In the genomic region with DNA sequence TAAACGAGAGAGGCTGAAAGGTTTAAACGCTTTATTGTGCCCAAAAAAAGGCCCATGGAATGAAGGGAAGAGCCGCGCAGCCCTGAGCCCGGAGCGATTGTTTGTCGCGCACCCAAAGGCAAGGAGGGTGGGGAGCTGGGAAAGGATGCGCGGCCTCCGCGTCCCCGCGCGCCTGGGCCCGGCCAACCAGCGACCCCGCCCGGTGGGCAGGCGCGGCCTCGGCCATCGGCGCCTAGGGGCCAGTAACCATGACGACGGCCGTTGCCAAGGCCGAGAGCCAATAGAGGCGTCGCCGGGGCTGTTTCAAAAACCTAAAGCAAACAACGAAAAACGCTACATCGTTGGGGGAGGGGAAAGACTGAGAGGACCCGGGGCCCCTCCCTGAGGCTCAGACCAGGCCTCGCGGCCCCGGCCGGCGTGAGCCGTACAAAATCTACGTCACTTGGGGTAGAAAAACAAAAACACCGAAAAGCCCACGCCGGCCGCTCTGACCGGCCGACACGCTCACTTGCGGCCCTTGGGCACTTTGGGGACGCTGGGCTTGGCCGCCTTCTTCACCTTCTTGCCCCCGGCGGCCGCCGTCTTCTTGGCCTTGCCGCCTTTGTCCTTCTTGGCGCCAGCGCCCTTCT, we compare ENCODE assay signal across 8 cellular contexts. TPM values are rescaled to one million over a fixed set of nuclear protein-coding genes. Genes with fewer than 3 reads are reported as not detected.
A peak's percentile ranks its signal among the peaks of the same experiment; 100 is the strongest.
DNase-seq lines count a peak whose midpoint lies in the region; ATAC-seq and TF ChIP-seq lines count a peak whose summit lies in the region.

No MANE protein-coding gene starts in this region.

- no peaks in the 10 kb centered on the region for H3K36me3 ChIP-seq in endocrine pancreas (ENCODE audit: control insufficient read depth, insufficient read depth, low read length)
- H3K36me3 ChIP-seq in lung (ENCODE audit: control insufficient read depth in 2 of 2, insufficient read depth in 2 of 2, low read length in 2 of 2), result no peaks in the 10 kb centered on the region

- H3K27me3 ChIP-seq in HL-60 (ENCODE audit: insufficient read depth, poor library complexity, severe bottlenecking) (no peaks in the 10 kb centered on the region), endocrine pancreas (ENCODE audit: control insufficient read depth, insufficient read depth, low read length) (no peaks in the 10 kb centered on the region), lung (ENCODE audit: control insufficient read depth, insufficient read depth) (no peaks in the 10 kb centered on the region)

- TF ChIP-seq CTCF in HL-60 (IDR thresholded peaks at IDR 0.05; ENCODE audit: insufficient read depth, low read length), result no peak
- TF ChIP-seq CTCF in lung (IDR thresholded peaks at IDR 0.05; ENCODE audit: control extremely low read depth, extremely low read depth), result peak; percentile 9

- H3K4me3 ChIP-seq in HL-60 (replicated peaks; ENCODE audit: insufficient read depth, low read length) (peak overlapping the region; percentile 75), endocrine pancreas (ENCODE audit: control insufficient read depth, insufficient read depth, low read length) (no peak overlapping the region), lung (peak overlapping the region; percentile 84)

- H3K4me1 ChIP-seq in endocrine pancreas (ENCODE audit: control insufficient read depth, insufficient read depth, low read length) (no peaks in the 10 kb centered on the region), lung (ENCODE audit: control insufficient read depth in 2 of 2, insufficient read depth in 2 of 2, low read length in 2 of 2) (peaks cover 3 to 11% of the 10 kb centered on the region in 2 donors)

- peak; percentile 61 for ATAC-seq in lung (ENCODE audit: insufficient read depth, low FRiP score)

- DNase-seq in GDM1 (lab: John Stamatoyannopoulos, UW) (peak; percentile 65), HL-60 (ENCODE audit: low read depth in 1 of 2, low spot score in 1 of 2) (peak in 1 of 2 experiments; percentile 63), NCI-H526 treated with DMSO at 0.1 percent for 48 hours (lab: John Stamatoyannopoulos, UW) (peak; percentile 90), lung (ENCODE audit: low spot score) (peak; percentile 88), NK-92 (lab: John Stamatoyannopoulos, UW; ENCODE audit: unreplicated experiment) (no peak)
- peak; percentile 39 for DNase-seq in activated CD8-positive, alpha-beta memory T cell treated with anti-CD3 and anti-CD28 coated beads, Interleukin-2, amount 50 U/mL, for 4 hours
- DNase-seq in stimulated activated CD4-positive, alpha-beta T cell treated with anti-CD3 and anti-CD28 coated beads, TNF-alpha, amount 100 ng/mL, for 48 hours (ENCODE audit: low read depth in 3 of 3), result peak; percentile 32 to 51 (median 44)

- H3K27ac ChIP-seq in HL-60 (replicated peaks) (peak overlapping the region; percentile 95), lung (ENCODE audit: low read depth in 1 of 2, low read length in 1 of 2) (peak overlapping the region; percentile 91 to 98)

- 0 to 1% methylated on average over 59 of the region's 59 CpGs for WGBS in lung, 2 donors

- H3K9me3 ChIP-seq in endocrine pancreas (ENCODE audit: control insufficient read depth, low read length) (no peaks in the 10 kb centered on the region), lung (ENCODE audit: control insufficient read depth in 2 of 2, insufficient read depth in 1 of 2, low read length in 1 of 2) (no peaks in the 10 kb centered on the region)

- H3K9ac ChIP-seq in endocrine pancreas (ENCODE audit: control insufficient read depth, insufficient read depth, low read length), result peak overlapping the region; percentile 91

RNA-seq across cellular contexts. Expression of a gene that starts 36.2 kb away (rescaled TPM):
- total RNA-seq in lung, result 10 to 100 TPM; 33.7 to 35.6 TPM
- polyA plus RNA-seq in lung, result 10 to 100 TPM; 23.2 to 36.6 TPM
